ENCODE assay signal across 10 cellular contexts in genomic region chr17:50219939-50220465, GRCh38. TPM values are rescaled to one million over a fixed set of nuclear protein-coding genes. Genes with fewer than 3 reads are reported as not detected.
DNase-seq lines count a peak whose midpoint lies in the region; ATAC-seq and TF ChIP-seq lines count a peak whose summit lies in the region.
"Had no signal": no experiment of that assay in that cellular context is flagged by ENCODE, and none has a peak within 500 bp of the region (broad histone marks: within the 10 kb centered on the region; RNA-seq: fewer than 3 reads in every experiment).

No MANE protein-coding gene starts in this region.

- TF ChIP-seq CTCF in WI38 (IDR thresholded peaks at IDR 0.05; ENCODE audit: low read depth, low read length) (no peak), heart right ventricle (IDR thresholded peaks at IDR 0.05) (no peak)

- peak; percentile 52 for DNase-seq in ELF-1 (ENCODE audit: low read depth, low spot score)
- DNase-seq in heart right ventricle = peak in 1 of 2 donors; percentile 45
- no peak for DNase-seq in stimulated activated naive CD8-positive, alpha-beta T cell treated with anti-CD3 and anti-CD28 coated beads, Interleukin-15, Interleukin-2, amounts not matched to agents 100 U/mL and 50 U/mL, for 24 hours
- no peak for DNase-seq in stimulated activated CD4-positive, alpha-beta T cell treated with anti-CD3 and anti-CD28 coated beads, Interleukin-1b, Interleukin-23, amount 100 ng/mL, for 48 hours
- DNase-seq: activated CD8-positive, alpha-beta memory T cell treated with anti-CD3 and anti-CD28 coated beads, Interleukin-2, amount 10 ng/mL, durations not matched to agents 7 days and 5 days; cortex of kidney had no signal

- H3K9me3 ChIP-seq in heart right ventricle = no peaks in the 10 kb centered on the region

- H3K27ac ChIP-seq in heart right ventricle = peak overlapping the region in 7 of 10 donors; percentile 14 to 69 (median 56)
- peak overlapping the region; percentile 18 for H3K27ac ChIP-seq in rectal smooth muscle tissue (ENCODE audit: low read depth, low read length)

- no peak overlapping the region for H3K9ac ChIP-seq in rectal smooth muscle tissue (ENCODE audit: low read length)

- intact Hi-C loops in heart right ventricle (cut with DNase I) = no loop called here

- H3K27me3 ChIP-seq in heart right ventricle (peaks cover 0 to 22% (median 0%) of the 10 kb centered on the region in 7 donors), rectal smooth muscle tissue (ENCODE audit: control insufficient read depth, insufficient read depth, low read length) (no peaks in the 10 kb centered on the region)

- ATAC-seq in heart right ventricle (peak; percentile 17 to 66 (median 61)), GM21619 (IDR thresholded peaks at IDR 0.05; ENCODE audit: unreplicated experiment) (no peak), HG03139 (IDR thresholded peaks at IDR 0.05; ENCODE audit: unreplicated experiment) (no peak)
- no peak for ATAC-seq in stimulated activated naive CD8-positive, alpha-beta T cell treated with anti-CD3 and anti-CD28 coated beads, Interleukin-15, Interleukin-2, amounts not matched to agents 100 U/mL and 50 U/mL, for 24 hours
- ATAC-seq: activated CD8-positive, alpha-beta memory T cell treated with anti-CD3 and anti-CD28 coated beads, Interleukin-2, amount 10 ng/mL, durations not matched to agents 7 days and 5 days had no signal

- WGBS in heart right ventricle, 2 donors = 29 to 41% methylated on average over 4 of the region's 4 CpGs

- peaks cover 2 to 55% (median 27%) of the 10 kb centered on the region in 9 donors for H3K4me1 ChIP-seq in heart right ventricle
- peaks cover 21% of the 10 kb centered on the region for H3K4me1 ChIP-seq in rectal smooth muscle tissue (ENCODE audit: control insufficient read depth, insufficient read depth, low read length)

- peak overlapping the region; percentile 43 for H3K4me3 ChIP-seq in WI38 (ENCODE audit: low read depth, low read length)
- no peak overlapping the region for H3K4me3 ChIP-seq in heart right ventricle
- no peak overlapping the region for H3K4me3 ChIP-seq in rectal smooth muscle tissue (ENCODE audit: low read length)

- no peaks in the 10 kb centered on the region for H3K36me3 ChIP-seq in heart right ventricle
- no peaks in the 10 kb centered on the region for H3K36me3 ChIP-seq in rectal smooth muscle tissue (ENCODE audit: control insufficient read depth, insufficient read depth, low read length)

RNA-seq across cellular contexts. Expression of gene COL1A1, which starts 18.6 kb away (rescaled TPM):
- total RNA-seq in heart right ventricle = 100 to 1,000 TPM in 1 of 10 donors, 10 to 100 TPM in 9; 31.7 to 455 (median 45.9) TPM
- 10 to 100 TPM; 30.2 to 81.5 TPM for polyA plus RNA-seq in heart right ventricle

RNA-seq across cellular contexts. Expression of gene SGCA, which starts 54.2 kb away (rescaled TPM):
- total RNA-seq in heart right ventricle = 100 to 1,000 TPM; 136 to 204 (median 158) TPM
- polyA plus RNA-seq in heart right ventricle = 100 to 1,000 TPM; 137 to 314 TPM

RNA-seq across cellular contexts. Expression of gene TMEM92, which starts 54.3 kb away (rescaled TPM):
- not detected for total RNA-seq in heart right ventricle
- polyA plus RNA-seq in heart right ventricle = under 1 TPM in 1 of 2 donors, not detected in 1; 0.04 TPM

Comparison
In these comparisons a context has a peak if more than half of its experiments do, and no peak if none do; other contexts are left out.
1. ATAC-seq: peak in heart right ventricle (8 of 8); none in stimulated activated naive CD8-positive, alpha-beta T cell treated with anti-CD3 and anti-CD28 coated beads, Interleukin-15, Interleukin-2, amounts not matched to agents 100 U/mL and 50 U/mL, for 24 hours (single experiment), GM21619 (single experiment) and HG03139 (single experiment).